Comparison of ENCODE assay signal across 8 cellular contexts in genomic region chr9:115015018-115015635, GRCh38.
A peak's percentile ranks its signal among the peaks of the same experiment; 100 is the strongest.
DNase-seq lines count a peak whose midpoint lies in the region; ATAC-seq and TF ChIP-seq lines count a peak whose summit lies in the region.

No MANE protein-coding gene starts in this region.

- BruUV-seq in Calu3 (replicated peaks; lab: Mats Ljungman, UMichigan) (no TSS peak), IMR-90 (replicated peaks; lab: Mats Ljungman, UMichigan) (no TSS peak)

- no peak overlapping the region for H3K9ac ChIP-seq in IMR-90 (ENCODE audit: low read depth, low read length)

- peaks cover 46% of the 10 kb centered on the region for H3K27me3 Mint-ChIP-seq in Calu3 (ENCODE audit: unreplicated experiment)
- H3K27me3 Mint-ChIP-seq in activated B cell treated with CpG ODN at 0.5 μM for 24 hours = peaks cover 8% of the 10 kb centered on the region
- peaks cover 0 to 8% (median 2%) of the 10 kb centered on the region in 5 donors for H3K27me3 Mint-ChIP-seq in naive thymus-derived CD8-positive, alpha-beta T cell

- H3K56ac ChIP-seq in IMR-90 (ENCODE audit: extremely low read depth, insufficient read depth, low read length) = no peak overlapping the region

- peaks cover 5% of the 10 kb centered on the region; the same call in 1 of the 2 replicates for H3K27me3 ChIP-seq in IMR-90 (ENCODE audit: control insufficient read depth, insufficient read depth, low read length)

- peaks cover 12% of the 10 kb centered on the region; the same call in 1 of the 2 replicates for H3K9me1 ChIP-seq in IMR-90 (ENCODE audit: insufficient read depth, low read length)

- TF ChIP-seq CTCF in Calu3 (IDR thresholded peaks at IDR 0.05; ENCODE audit: unreplicated experiment) (no peak), IMR-90 (conservative IDR thresholded peaks at IDR 0.05; ENCODE audit: low read depth, low read length) (peak; percentile 66), activated B cell treated with CpG ODN at 0.5 μM for 24 hours (IDR thresholded peaks at IDR 0.05) (no peak)

- no peak overlapping the region for H3K4me3 Mint-ChIP-seq in Calu3 (ENCODE audit: low read depth, unreplicated experiment)
- no peak overlapping the region for H3K4me3 Mint-ChIP-seq in activated B cell treated with CpG ODN at 0.5 μM for 24 hours
- H3K4me3 Mint-ChIP-seq in naive thymus-derived CD8-positive, alpha-beta T cell = no peak overlapping the region

- H2BK15ac ChIP-seq in IMR-90 (ENCODE audit: low read depth, low read length) = no peak overlapping the region

- peak overlapping the region; percentile 74 for H3K4ac ChIP-seq in IMR-90 (ENCODE audit: low read depth, low read length)

- dilution Hi-C loops in IMR-90 (cut with HindIII; ENCODE audit: low sequenced_read_pairs, unreplicated experiment) = no loop called here

- POLR2A ChIA-PET in IMR-90 (lab: Charles Lee; ENCODE audit: unreplicated experiment) = no interaction called here
- POLR2A ChIA-PET in activated B cell treated with CpG ODN at 0.5 μM for 24 hours (lab: Charles Lee) = interaction anchor here (0.6 to 0.7 kb wide), 3 partner anchors 8 to 351 kb away, joined by 3 to 5 read pairs (median 4); no protein-coding TSS in a partner anchor
- POLR2A ChIA-PET in naive thymus-derived CD8-positive, alpha-beta T cell (lab: Charles Lee) = interaction anchor here (1.8 kb wide), 1 partner anchor 278 kb away, joined by 6 read pairs; no protein-coding TSS in a partner anchor

- H3K23ac ChIP-seq in IMR-90 (ENCODE audit: low read depth, low read length) = no peak overlapping the region

- H3K4me2 ChIP-seq in IMR-90 (ENCODE audit: low read depth, low read length) = no peak overlapping the region

- H2BK120ac ChIP-seq in IMR-90 (ENCODE audit: low read depth, low read length) = peak overlapping the region; percentile 24; the same call in 1 of the 2 replicates

- H3K9me3 ChIP-seq in IMR-90 (ENCODE audit: control insufficient read depth, insufficient read depth, low read length) = no peaks in the 10 kb centered on the region

- TF ChIP-seq POLR2A in IMR-90 (IDR thresholded peaks at IDR 0.05; ENCODE audit: low read depth, low read length) = no peak

- CTCF ChIA-PET in Calu3 (lab: Charles Lee) = interaction anchor here (0.6 to 1.0 kb wide), 2 partner anchors 121 to 296 kb away, joined by 3 read pairs; no protein-coding TSS in a partner anchor
- CTCF ChIA-PET in IMR-90 (lab: Yijun Ruan, JAX) = interaction anchor here (0.7 to 0.9 kb wide), 6 partner anchors 27 to 362 kb away, joined by 3 to 5 read pairs (median 3); no protein-coding TSS in a partner anchor
- CTCF ChIA-PET in activated B cell treated with CpG ODN at 0.5 μM for 24 hours (lab: Charles Lee) = interaction anchor here (0.8 to 3.4 kb wide), 23 partner anchors 10 to 610 kb away, joined by 3 to 50 read pairs (median 5); partner anchors contain the start of gene TEX48

- DNase-seq in Calu3 (peak; percentile 51), IMR-90 (peak; percentile 64), activated B cell treated with CpG ODN at 0.5 μM for 24 hours (no peak), iPS-NIHi7 (ENCODE audit: extremely low spot score) (peak; percentile 74), occipital lobe (lab: John Stamatoyannopoulos, UW) (no peak)
- no peak for DNase-seq in activated CD4-positive, CD25-positive, alpha-beta regulatory T cell treated with anti-CD3 and anti-CD28 coated beads, Interleukin-2, amount 50 U/mL, for 72 hours
- DNase-seq in naive thymus-derived CD8-positive, alpha-beta T cell = no peak

- H3K36me3 ChIP-seq in IMR-90 (ENCODE audit: control insufficient read depth, insufficient read depth, low read length) = no peaks in the 10 kb centered on the region; the same call in 1 of the 2 replicates

- H2BK5ac ChIP-seq in IMR-90 (ENCODE audit: low read depth, low read length, poor library complexity, severe bottlenecking) = no peak overlapping the region

- H3K27ac ChIP-seq in IMR-90 (ENCODE audit: insufficient read depth, low read length) = no peak overlapping the region

- no peak overlapping the region for H4K8ac ChIP-seq in IMR-90 (ENCODE audit: low read depth in 2 of 2, low read length in 2 of 2)

- H2AK5ac ChIP-seq in IMR-90 (ENCODE audit: low read depth, low read length) = peak overlapping the region; percentile 84

- TF ChIP-seq RAD21 in IMR-90 (IDR thresholded peaks at IDR 0.05; ENCODE audit: low read length) = peak; percentile 62

- peaks cover 14% of the 10 kb centered on the region for H3K4me1 ChIP-seq in IMR-90 (ENCODE audit: control insufficient read depth, insufficient read depth, low read length)

- H3K27ac Mint-ChIP-seq in Calu3 (ENCODE audit: unreplicated experiment) = no peak overlapping the region
- H3K27ac Mint-ChIP-seq in activated B cell treated with CpG ODN at 0.5 μM for 24 hours = no peak overlapping the region
- H3K27ac Mint-ChIP-seq in naive thymus-derived CD8-positive, alpha-beta T cell = no peak overlapping the region

- H2AK9ac ChIP-seq in IMR-90 (replicated peaks; ENCODE audit: low read depth, low read length, poor library complexity) = peak overlapping the region; percentile 20

- no peak overlapping the region for H2AFZ ChIP-seq in IMR-90 (replicated peaks; ENCODE audit: low read length, poor library complexity)

- no peak overlapping the region for H3K14ac ChIP-seq in IMR-90 (replicated peaks; ENCODE audit: low read depth, low read length)

- H3K79me1 ChIP-seq in IMR-90 (ENCODE audit: low read depth in 1 of 2, low read length in 2 of 2) = no peaks in the 10 kb centered on the region

- H4K5ac ChIP-seq in IMR-90 (ENCODE audit: low read depth, low read length) = no peak overlapping the region; the same call in 1 of the 2 replicates

- H4K20me1 ChIP-seq in IMR-90 (ENCODE audit: insufficient read depth, low read length) = no peaks in the 10 kb centered on the region

- WGBS in IMR-90 (ENCODE audit: extremely low coverage in 2 of 2, insufficient read length in 1 of 2), 2 experiments = no CpG with 5 or more reads among the region's 4 CpGs

- peak; percentile 31; the same call in 1 of the 2 replicates for ATAC-seq in IMR-90 (ENCODE audit: low read depth)
- peak; percentile 25 for ATAC-seq in activated B cell treated with CpG ODN at 0.5 μM for 24 hours (ENCODE audit: low read depth)
- ATAC-seq in GM18907 (IDR thresholded peaks at IDR 0.05; ENCODE audit: unreplicated experiment) = no peak
- ATAC-seq in naive thymus-derived CD8-positive, alpha-beta T cell = no peak

- no peak overlapping the region for H4K91ac ChIP-seq in IMR-90 (ENCODE audit: insufficient read depth, low read depth, low read length)

- in situ Hi-C loops in IMR-90 (cut with MboI; ENCODE audit: low sequenced_read_pairs) = loop anchor here (10.0 kb wide), 3 partner anchors 510 to 600 kb away; no protein-coding TSS in a partner anchor

- H3K4me1 Mint-ChIP-seq in Calu3 (ENCODE audit: low read depth, unreplicated experiment) = no peaks in the 10 kb centered on the region
- peaks cover 5% of the 10 kb centered on the region for H3K4me1 Mint-ChIP-seq in activated B cell treated with CpG ODN at 0.5 μM for 24 hours
- peaks cover 5 to 19% (median 12%) of the 10 kb centered on the region in 4 donors for H3K4me1 Mint-ChIP-seq in naive thymus-derived CD8-positive, alpha-beta T cell

- H3K18ac ChIP-seq in IMR-90 (ENCODE audit: low read depth, low read length) = no peak overlapping the region

- H2BK20ac ChIP-seq in IMR-90 (ENCODE audit: low read depth, low read length) = no peak overlapping the region

- no peak overlapping the region for H3K4me3 ChIP-seq in IMR-90 (ENCODE audit: insufficient read depth, low read depth, low read length)

- no peaks in the 10 kb centered on the region for H3K36me3 Mint-ChIP-seq in Calu3 (ENCODE audit: insufficient read depth, unreplicated experiment)
- no peaks in the 10 kb centered on the region for H3K36me3 Mint-ChIP-seq in activated B cell treated with CpG ODN at 0.5 μM for 24 hours (ENCODE audit: low read depth)
- no peaks in the 10 kb centered on the region for H3K36me3 Mint-ChIP-seq in naive thymus-derived CD8-positive, alpha-beta T cell

- H3K9me3 Mint-ChIP-seq in Calu3 (ENCODE audit: low read depth, unreplicated experiment) = no peaks in the 10 kb centered on the region
- no peaks in the 10 kb centered on the region for H3K9me3 Mint-ChIP-seq in activated B cell treated with CpG ODN at 0.5 μM for 24 hours
- no peaks in the 10 kb centered on the region for H3K9me3 Mint-ChIP-seq in naive thymus-derived CD8-positive, alpha-beta T cell

- intact Hi-C loops in Calu3 (cut with micrococcal nuclease; ENCODE audit: unreplicated experiment) (loop anchor here (2.0 to 10.0 kb wide), 2 partner anchors 106 to 610 kb away; no protein-coding TSS in a partner anchor), IMR-90 (cut with micrococcal nuclease) (loop anchor here (1.0 to 10.0 kb wide), 4 partner anchors 197 to 610 kb away; no protein-coding TSS in a partner anchor), activated B cell treated with CpG ODN at 0.5 μM for 24 hours (cut with micrococcal nuclease) (loop anchor here (10.0 kb wide), 3 partner anchors 210 to 1650 kb away; partner anchors contain the start of gene TNFSF15)

TF ChIP-seq in IMR-90, 13 proteins besides CTCF, POLR2A, EP300 and RAD21 (continues in another document):
- TF ChIP-seq CHD1 (IDR thresholded peaks at IDR 0.05; ENCODE audit: low read depth, low read length) (no peak), FOS (IDR thresholded peaks at IDR 0.05; ENCODE audit: low read depth, low read length) (no peak), MAFK (IDR thresholded peaks at IDR 0.05; ENCODE audit: low read depth, low read length) (no peak), CEBPB (IDR thresholded peaks at IDR 0.05; ENCODE audit: low read depth, low read length) (no peak), MAZ (IDR thresholded peaks at IDR 0.05; ENCODE audit: borderline replicate concordance, low read depth, low read length) (peak; percentile 43; the same call in 1 of the 2 replicates), USF2 (IDR thresholded peaks at IDR 0.05; ENCODE audit: low read depth, low read length) (no peak), RFX5 (IDR thresholded peaks at IDR 0.05; ENCODE audit: low read depth, low read length) (no peak), ELK1 (IDR thresholded peaks at IDR 0.05; ENCODE audit: borderline replicate concordance, low read depth, low read length) (no peak)

Comparison
In these comparisons a context has a peak if more than half of its experiments do, and no peak if none do; other contexts are left out.
1. DNase-seq: peak in Calu3 (single experiment), IMR-90 (single experiment) and iPS-NIHi7 (single experiment); none in activated B cell treated with CpG ODN at 0.5 μM for 24 hours (single experiment), occipital lobe (single experiment), activated CD4-positive, CD25-positive, alpha-beta regulatory T cell treated with anti-CD3 and anti-CD28 coated beads, Interleukin-2, amount 50 U/mL, for 72 hours (single experiment) and naive thymus-derived CD8-positive, alpha-beta T cell (0 of 10).
2. ATAC-seq: peak in IMR-90 (single experiment) and activated B cell treated with CpG ODN at 0.5 μM for 24 hours (single experiment); none in GM18907 (single experiment) and naive thymus-derived CD8-positive, alpha-beta T cell (0 of 2).